7 cellular contexts compared by ENCODE assay signal in genomic region chr4:2592014-2592413, GRCh38. TPM values are rescaled to one million over a fixed set of nuclear protein-coding genes. Genes with fewer than 3 reads are reported as not detected.
DNase-seq lines count a peak whose midpoint lies in the region; ATAC-seq and TF ChIP-seq lines count a peak whose summit lies in the region.
"Not testable (repeated sequence)": the region's sequence is repeated elsewhere in the genome, so short reads cannot be mapped to it uniquely, and the experiment has no call there.

No MANE protein-coding gene starts in this region.

- peak overlapping the region; percentile 26 for H3K27ac Mint-ChIP-seq in activated T-helper 17 cell treated with anti-CD3 and anti-CD28 coated beads, Interleukin-2, amount 50 U/mL, for 72 hours
- H3K27ac Mint-ChIP-seq in memory B cell: peak overlapping the region; percentile 85

- not testable (repeated sequence) for H3K27ac ChIP-seq in BLaER1
- H3K27ac ChIP-seq in HUES48 (ENCODE audit: low read depth, low read length): peak overlapping the region; percentile 25
- peak overlapping the region; percentile 39 for H3K27ac ChIP-seq in left ventricle myocardium inferior (replicated peaks)
- H3K27ac ChIP-seq in neural cell (ENCODE audit: low read length): peak overlapping the region; percentile 30
- H3K27ac ChIP-seq in psoas muscle: peak overlapping the region; percentile 33

- peaks cover 12% of the 10 kb centered on the region for H3K36me3 Mint-ChIP-seq in activated T-helper 17 cell treated with anti-CD3 and anti-CD28 coated beads, Interleukin-2, amount 50 U/mL, for 72 hours (ENCODE audit: low read depth)
- not testable (repeated sequence) for H3K36me3 Mint-ChIP-seq in memory B cell

- H3F3A ChIP-seq in neural cell (ENCODE audit: insufficient read depth, low read length, poor library complexity, severe bottlenecking): not testable (repeated sequence)

- not testable (repeated sequence) for H3K4me3 ChIP-seq in BLaER1; HUES48 (ENCODE audit: low read depth, low read length); left ventricle myocardium inferior; neural cell (ENCODE audit: low read length); psoas muscle

- 0 out of 2 replicates have a peak overlapping the region, but pooled peaks have one; percentile 16 for H3K4me2 ChIP-seq in BLaER1
- H3K4me2 ChIP-seq in neural cell (ENCODE audit: low read length): not testable (repeated sequence)

- peaks cover 79% of the 10 kb centered on the region for H3K79me2 ChIP-seq in neural cell (replicated peaks; ENCODE audit: insufficient read depth, low read length)

- not testable (repeated sequence) for ATAC-seq in activated T-helper 17 cell treated with anti-CD3 and anti-CD28 coated beads, Interleukin-2, amount 50 U/mL, for 72 hours (replicated peaks); memory B cell (ENCODE audit: low read depth); psoas muscle

- peaks cover 37% of the 10 kb centered on the region for H3K4me1 Mint-ChIP-seq in activated T-helper 17 cell treated with anti-CD3 and anti-CD28 coated beads, Interleukin-2, amount 50 U/mL, for 72 hours
- H3K4me1 Mint-ChIP-seq in memory B cell: peaks cover 47% of the 10 kb centered on the region

- not testable (repeated sequence) for TF ChIP-seq CTCF in left ventricle myocardium inferior (IDR thresholded peaks at IDR 0.05; ENCODE audit: borderline replicate concordance); neural cell (IDR thresholded peaks at IDR 0.05; ENCODE audit: poor library complexity, severe bottlenecking); psoas muscle (IDR thresholded peaks at IDR 0.05)

- H3K27me3 Mint-ChIP-seq in activated T-helper 17 cell treated with anti-CD3 and anti-CD28 coated beads, Interleukin-2, amount 50 U/mL, for 72 hours; memory B cell: not testable (repeated sequence)

- TF ChIP-seq EP300 in neural cell (conservative IDR thresholded peaks at IDR 0.05; ENCODE audit: poor library complexity, severe bottlenecking): not testable (repeated sequence)

- not testable (repeated sequence) for H3K27me3 ChIP-seq in BLaER1; HUES48 (ENCODE audit: control insufficient read depth, insufficient read depth, low read length); left ventricle myocardium inferior (ENCODE audit: low read depth); neural cell (ENCODE audit: insufficient read depth, low read depth, low read length); psoas muscle (ENCODE audit: insufficient read depth in 3 of 3, low read length in 2 of 3)

- not testable (repeated sequence) for H3K9me3 Mint-ChIP-seq in activated T-helper 17 cell treated with anti-CD3 and anti-CD28 coated beads, Interleukin-2, amount 50 U/mL, for 72 hours; memory B cell

- not testable (repeated sequence) for H2AFZ ChIP-seq in neural cell (ENCODE audit: low read depth, low read length)

- not testable (repeated sequence) for H3K4me3 Mint-ChIP-seq in activated T-helper 17 cell treated with anti-CD3 and anti-CD28 coated beads, Interleukin-2, amount 50 U/mL, for 72 hours; memory B cell

- peaks cover 100% of the 10 kb centered on the region for H4K20me1 ChIP-seq in BLaER1
- not testable (repeated sequence) for H4K20me1 ChIP-seq in neural cell (ENCODE audit: insufficient read depth)

- H3K9ac ChIP-seq in BLaER1; HUES48 (ENCODE audit: low read depth, low read length); neural cell (ENCODE audit: low read length): not testable (repeated sequence)

- H3K9me2 ChIP-seq in neural cell (ENCODE audit: insufficient read depth, low read length): not testable (repeated sequence)

- H3K36me3 ChIP-seq in BLaER1: peaks cover 18% of the 10 kb centered on the region
- H3K36me3 ChIP-seq in HUES48 (ENCODE audit: control insufficient read depth, insufficient read depth, low read length); left ventricle myocardium inferior; neural cell (ENCODE audit: insufficient read depth, low read length); psoas muscle (ENCODE audit: insufficient read depth in 1 of 2, low read depth in 1 of 2): not testable (repeated sequence)

- DNase-seq in left ventricle myocardium inferior; memory B cell (ENCODE audit: low spot score in 2 of 2); psoas muscle: not testable (repeated sequence)

- intact Hi-C loops in left ventricle myocardium inferior (cut with micrococcal nuclease); psoas muscle (cut with DNase I): not testable (repeated sequence)

- not testable (repeated sequence) for H3K9me3 ChIP-seq in BLaER1; HUES48 (ENCODE audit: control insufficient read depth, insufficient read depth, low read length); left ventricle myocardium inferior (replicated peaks); neural cell (ENCODE audit: low read length); psoas muscle

- 84 to 91% (median 88%) methylated on average over 12 of the region's 12 CpGs for WGBS in psoas muscle, 3 donors

- TF ChIP-seq RAD21 in neural cell (conservative IDR thresholded peaks at IDR 0.05): not testable (repeated sequence)

- H3K4me1 ChIP-seq in BLaER1: peaks cover 58% of the 10 kb centered on the region
- peaks cover 33% of the 10 kb centered on the region for H3K4me1 ChIP-seq in HUES48 (ENCODE audit: control insufficient read depth, insufficient read depth, low read length)
- H3K4me1 ChIP-seq in left ventricle myocardium inferior: peaks cover 98% of the 10 kb centered on the region
- peaks cover 82% of the 10 kb centered on the region for H3K4me1 ChIP-seq in psoas muscle

RNA-seq across cellular contexts. Expression of gene FAM193A, which starts 55.6 kb away (rescaled TPM):
- 10 to 100 TPM; 28.9 to 35.3 TPM for total RNA-seq in activated T-helper 17 cell treated with anti-CD3 and anti-CD28 coated beads, Interleukin-2, amount 50 U/mL, for 72 hours
- total RNA-seq in left ventricle myocardium inferior (16.0 TPM), psoas muscle (10 to 100 TPM; 14.6 to 20.0 (median 17.9) TPM)
- polyA plus RNA-seq in neural cell (11.6 and 12.7 TPM in 2 replicates), psoas muscle (10 to 100 TPM in 1 of 3 donors, 1 to 10 TPM in 2; 7.5 to 14.4 (median 9.3) TPM)
- polyA minus RNA-seq in neural cell: 31.9 and 38.5 TPM in 2 replicates
